Comparison of ENCODE assay signal across 8 cellular contexts in the genomic region with DNA sequence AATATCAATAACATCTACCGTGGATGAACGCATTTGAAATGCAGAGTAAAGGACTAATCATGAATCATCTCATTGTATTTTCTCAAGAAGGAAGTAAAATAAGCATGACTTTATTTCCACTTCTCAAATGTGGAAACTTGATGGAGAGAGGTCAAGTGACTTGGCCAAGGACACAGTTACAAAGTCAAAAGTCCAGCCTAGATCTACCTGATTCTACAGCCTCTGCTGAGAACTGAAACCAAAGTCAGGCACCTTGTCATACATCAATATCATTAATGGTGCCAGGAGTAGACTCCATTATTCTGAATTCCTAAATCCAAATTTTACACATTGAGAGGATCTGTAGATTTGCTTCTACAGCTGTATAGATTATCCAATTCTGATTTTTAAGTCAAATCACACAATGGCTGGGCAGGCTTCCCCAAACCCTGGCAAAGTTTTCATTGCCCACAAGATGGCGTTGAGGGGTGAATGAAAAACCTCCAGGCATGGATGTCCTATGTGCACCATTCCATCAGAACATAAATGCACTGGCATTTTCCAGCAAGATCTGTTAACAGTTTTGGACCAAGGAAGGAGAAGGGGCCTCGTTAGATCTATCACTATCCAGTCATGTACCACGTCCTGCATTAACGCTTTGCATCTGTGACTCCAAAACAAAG.
DNase-seq lines count a peak whose midpoint lies in the region; ATAC-seq and TF ChIP-seq lines count a peak whose summit lies in the region.

No MANE protein-coding gene starts in this region.

- H3K4me1 Mint-ChIP-seq in endothelial cell (ENCODE audit: unreplicated experiment): peaks cover 22% of the 10 kb centered on the region
- H3K4me1 Mint-ChIP-seq in neural crest cell: no peaks in the 10 kb centered on the region
- no peaks in the 10 kb centered on the region for H3K4me1 Mint-ChIP-seq in immature natural killer cell
- H3K4me1 Mint-ChIP-seq in activated T-cell treated with anti-CD3 and anti-CD28 coated beads, Interleukin-2, amount 50 U/mL, for 72 hours (ENCODE audit: low read depth): no peaks in the 10 kb centered on the region

- H3K27ac Mint-ChIP-seq in endothelial cell (ENCODE audit: unreplicated experiment) (no peak overlapping the region), neural crest cell (ENCODE audit: unreplicated experiment) (no peak overlapping the region), immature natural killer cell (no peak overlapping the region)
- no peak overlapping the region for H3K27ac Mint-ChIP-seq in activated T-cell treated with anti-CD3 and anti-CD28 coated beads, Interleukin-2, amount 50 U/mL, for 72 hours

- no peaks in the 10 kb centered on the region for H3K36me3 ChIP-seq in GM06990 (ENCODE audit: control insufficient read depth, insufficient read depth, low read length)

- DNase-seq in GM06990 (ENCODE audit: extremely low read depth, insufficient read length) (no peak), NCI-H460 (ENCODE audit: extremely low read depth, low read depth) (peak; percentile 6), endothelial cell (ENCODE audit: low spot score) (peak; percentile 40), neural crest cell (ENCODE audit: low read depth, low spot score) (peak; percentile 18), islet precursor cell (no peak), immature natural killer cell (no peak), NCI-H510A (lab: John Stamatoyannopoulos, UW) (no peak)
- DNase-seq in activated T-cell treated with anti-CD3 and anti-CD28 coated beads, Interleukin-2, amount 50 U/mL, for 72 hours: no peak

- no peak for ATAC-seq in activated T-cell treated with anti-CD3 and anti-CD28 coated beads, Interleukin-2, amount 50 U/mL, for 72 hours (replicated peaks in 1 of 2)

- H3K27me3 ChIP-seq in GM06990 (replicated peaks; ENCODE audit: control insufficient read depth, insufficient read depth, low read length): no peaks in the 10 kb centered on the region; the same call in 1 of the 2 replicates

- H3K4me3 Mint-ChIP-seq in endothelial cell (ENCODE audit: unreplicated experiment) (no peak overlapping the region), neural crest cell (no peak overlapping the region), immature natural killer cell (no peak overlapping the region)
- no peak overlapping the region for H3K4me3 Mint-ChIP-seq in activated T-cell treated with anti-CD3 and anti-CD28 coated beads, Interleukin-2, amount 50 U/mL, for 72 hours

- H3K36me3 Mint-ChIP-seq in endothelial cell (ENCODE audit: low read depth, unreplicated experiment) (no peaks in the 10 kb centered on the region), neural crest cell (ENCODE audit: low read depth) (no peaks in the 10 kb centered on the region), immature natural killer cell (no peaks in the 10 kb centered on the region)
- no peaks in the 10 kb centered on the region for H3K36me3 Mint-ChIP-seq in activated T-cell treated with anti-CD3 and anti-CD28 coated beads, Interleukin-2, amount 50 U/mL, for 72 hours (ENCODE audit: insufficient read depth in 2 of 2)

- peak; percentile 37 for TF ChIP-seq CTCF in GM06990 (IDR thresholded peaks at IDR 0.05; ENCODE audit: insufficient read depth, low read length, poor library complexity, severe bottlenecking)
- peak; percentile 48 for TF ChIP-seq CTCF in endothelial cell (IDR thresholded peaks at IDR 0.05; ENCODE audit: unreplicated experiment)
- peak; percentile 43 for TF ChIP-seq CTCF in neural crest cell (conservative IDR thresholded peaks at IDR 0.05)

- peaks cover 10% of the 10 kb centered on the region for H3K27me3 Mint-ChIP-seq in endothelial cell (ENCODE audit: unreplicated experiment)
- H3K27me3 Mint-ChIP-seq in neural crest cell (ENCODE audit: low read depth): peaks cover 29% of the 10 kb centered on the region
- H3K27me3 Mint-ChIP-seq in immature natural killer cell (ENCODE audit: low read depth in 3 of 3): peaks cover 0 to 1% (median 0%) of the 10 kb centered on the region in 3 donors
- no peaks in the 10 kb centered on the region for H3K27me3 Mint-ChIP-seq in activated T-cell treated with anti-CD3 and anti-CD28 coated beads, Interleukin-2, amount 50 U/mL, for 72 hours (ENCODE audit: low read depth)

- no peak overlapping the region for H3K4me3 ChIP-seq in GM06990 (replicated peaks; ENCODE audit: low read depth, low read length)

- H3K9me3 Mint-ChIP-seq in endothelial cell (ENCODE audit: unreplicated experiment) (no peaks in the 10 kb centered on the region), neural crest cell (no peaks in the 10 kb centered on the region), immature natural killer cell (no peaks in the 10 kb centered on the region)
- H3K9me3 Mint-ChIP-seq in activated T-cell treated with anti-CD3 and anti-CD28 coated beads, Interleukin-2, amount 50 U/mL, for 72 hours: no peaks in the 10 kb centered on the region

Comparison
In these comparisons a context has a peak if more than half of its experiments do, and no peak if none do; other contexts are left out.
1. DNase-seq: peak in NCI-H460 (single experiment), endothelial cell (single experiment) and neural crest cell (single experiment); none in GM06990 (single experiment), islet precursor cell (single experiment), immature natural killer cell (0 of 3), activated T-cell treated with anti-CD3 and anti-CD28 coated beads, Interleukin-2, amount 50 U/mL, for 72 hours (0 of 2) and NCI-H510A (single experiment).
2. Peak in every context shown above with its lines, with median percentiles within 50 percentile points of each other: CTCF ChIP-seq.